In the genomic region with DNA sequence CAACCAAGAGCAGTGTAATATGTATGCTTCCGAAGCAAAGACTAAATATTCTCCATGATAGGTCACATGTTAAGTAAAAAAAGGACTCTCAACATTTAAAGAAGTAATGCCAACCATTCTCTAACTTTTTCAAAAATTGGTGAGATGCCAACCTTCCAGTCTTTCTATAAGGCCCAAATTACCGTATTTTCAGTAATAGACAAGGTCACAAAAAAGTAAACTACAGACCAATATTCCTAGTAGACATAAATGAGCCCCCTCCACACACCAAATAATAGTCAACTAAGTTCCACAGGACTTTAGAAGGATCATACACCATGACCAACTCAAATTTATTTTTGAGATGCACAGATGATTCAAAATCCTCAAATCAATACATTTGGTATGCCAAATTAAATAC, we compare ENCODE assay signal across 24 cellular contexts.
A peak's percentile ranks its signal among the peaks of the same experiment; 100 is the strongest.
DNase-seq lines count a peak whose midpoint lies in the region; ATAC-seq, FAIRE-seq and TF ChIP-seq lines count a peak whose summit lies in the region.
"Had no signal": no experiment of that assay in that cellular context is flagged by ENCODE, and none has a peak within 500 bp of the region (broad histone marks: within the 10 kb centered on the region; RNA-seq: fewer than 3 reads in every experiment).

No MANE protein-coding gene starts in this region.

- no peaks in the 10 kb centered on the region for H3K4me1 ChIP-seq in HepG2 (ENCODE audit: insufficient read depth, low read length)
- H3K4me1 ChIP-seq in right lobe of liver: no peaks in the 10 kb centered on the region
- no peaks in the 10 kb centered on the region for H3K4me1 ChIP-seq in thyroid gland
- H3K4me1 ChIP-seq: BE2C, Caco-2 had no signal

- no peaks in the 10 kb centered on the region for H3K27me3 Mint-ChIP-seq in T-helper 17 cell

- H3K4me1 Mint-ChIP-seq in T-helper 17 cell: peaks cover 45% of the 10 kb centered on the region
- H3K4me1 Mint-ChIP-seq: CD14-positive monocyte had no signal

- peaks cover 0 to 9% of the 10 kb centered on the region in 2 experiments; a peak in 2 of 5 replicates for H3K27me3 ChIP-seq in HepG2 (ENCODE audit: control insufficient read depth in 1 of 2, insufficient read depth in 2 of 2, low read length in 2 of 2)
- H3K27me3 ChIP-seq in right lobe of liver: no peaks in the 10 kb centered on the region
- H3K27me3 ChIP-seq in thyroid gland: no peaks in the 10 kb centered on the region
- H3K27me3 ChIP-seq: BLaER1 treated with 17β-estradiol and CSF1 and Interleukin-3, amounts not matched to agents 10 nM and 100 nM had no signal

- WGBS in HepG2 (ENCODE audit: low lambda C conversion rate): 42% methylated on average over 2 of the region's 2 CpGs
- WGBS in right lobe of liver (ENCODE audit: insufficient coverage, low coverage, low lambda C conversion rate, missing lambda C conversion rate): 17% methylated on average over 2 of the region's 2 CpGs
- 55 to 70% methylated on average over 2 of the region's 2 CpGs for WGBS in thyroid gland, 2 donors

- no peaks in the 10 kb centered on the region for H3K9me3 ChIP-seq in HepG2 (ENCODE audit: low read length)
- H3K9me3 ChIP-seq in right lobe of liver: no peaks in the 10 kb centered on the region
- no peaks in the 10 kb centered on the region for H3K9me3 ChIP-seq in KOPT-K1 (ENCODE audit: insufficient read depth, low read length, poor library complexity, severe bottlenecking)
- H3K9me3 ChIP-seq in T-helper 17 cell (ENCODE audit: control insufficient read depth, low read length, poor library complexity, severe bottlenecking): no peaks in the 10 kb centered on the region
- no peaks in the 10 kb centered on the region for H3K9me3 ChIP-seq in thyroid gland
- H3K9me3 ChIP-seq: BE2C; BLaER1 treated with 17β-estradiol and CSF1 and Interleukin-3, amounts not matched to agents 10 nM and 100 nM; Caco-2 had no signal

- CTCF ChIA-PET in HepG2 (lab: Yijun Ruan, JAX; ENCODE audit: low intra/inter-chr PET ratio, low total read pairs): no interaction called here

- no peak overlapping the region for H2AFZ ChIP-seq in HepG2 (ENCODE audit: low read length)
- H2AFZ ChIP-seq: GM23248 had no signal

- no peak overlapping the region for H3K4me2 ChIP-seq in HepG2 (ENCODE audit: low read depth, low read length)
- H3K4me2 ChIP-seq: BLaER1 treated with 17β-estradiol and CSF1 and Interleukin-3, amounts not matched to agents 10 nM and 100 nM had no signal

- TF ChIP-seq EP300 in HepG2 (IDR thresholded peaks at IDR 0.05; ENCODE audit: low read depth in 2 of 2, low read length in 2 of 2) (no peak), HepG2 (CRISPR knock-in tag; IDR thresholded peaks at IDR 0.05; ENCODE audit: borderline replicate concordance) (no peak)

- no peaks in the 10 kb centered on the region for H4K20me1 ChIP-seq in HepG2 (ENCODE audit: insufficient read depth, low read length)
- H4K20me1 ChIP-seq: BLaER1 treated with 17β-estradiol and CSF1 and Interleukin-3, amounts not matched to agents 10 nM and 100 nM had no signal

- H3K4me3 ChIP-seq in HepG2 (replicated peaks in 1 of 3; ENCODE audit: insufficient read depth in 1 of 3, low read depth in 2 of 3, low read length in 3 of 3) (no peak overlapping the region), right lobe of liver (no peak overlapping the region), thyroid gland (replicated peaks in 1 of 3) (no peak overlapping the region)
- H3K4me3 ChIP-seq: BLaER1 treated with 17β-estradiol and CSF1 and Interleukin-3, amounts not matched to agents 10 nM and 100 nM; GM12878; GM23248 had no signal

- peak overlapping the region; percentile 99 for H3K27ac Mint-ChIP-seq in T-helper 17 cell
- H3K27ac Mint-ChIP-seq: CD14-positive monocyte had no signal

- H3K36me3 ChIP-seq in HepG2 (replicated peaks in 1 of 2; ENCODE audit: control insufficient read depth in 1 of 2, insufficient read depth in 2 of 2, low read length in 2 of 2) (no peaks in the 10 kb centered on the region), right lobe of liver (no peaks in the 10 kb centered on the region), KOPT-K1 (ENCODE audit: insufficient read depth, low read length) (0 out of 2 replicates have a peak, but pooled peaks cover 9% of the 10 kb centered on the region), thyroid gland (no peaks in the 10 kb centered on the region)
- H3K36me3 ChIP-seq: BE2C; BLaER1 treated with 17β-estradiol and CSF1 and Interleukin-3, amounts not matched to agents 10 nM and 100 nM had no signal

- no peak for TF ChIP-seq CTCF in HepG2 (CRISPR knock-in tag; IDR thresholded peaks at IDR 0.05)
- no peak for TF ChIP-seq CTCF in right lobe of liver (IDR thresholded peaks at IDR 0.05)
- no peak for TF ChIP-seq CTCF in thyroid gland (IDR thresholded peaks at IDR 0.05)

- no peaks in the 10 kb centered on the region for H3K79me2 ChIP-seq in HepG2 (ENCODE audit: insufficient read depth, low read length)

- ATAC-seq in HepG2: no peak
- no peak for ATAC-seq in right lobe of liver
- no peak for ATAC-seq in T-helper 17 cell
- ATAC-seq: GM12878 had no signal

- in situ Hi-C loops in HepG2 (cut with HindIII; ENCODE audit: extremely low pct_ligation_motif_present, low pct_unique_long_range_greater_than_20kb): no loop called here

- no peak for FAIRE-seq in HepG2 (lab: Jason Lieb, UNC)
- FAIRE-seq: A204.1, GM12878, GM19239, H1 had no signal

- no peak overlapping the region for H3K27ac ChIP-seq in HepG2 (ENCODE audit: extremely low read length, insufficient read depth, low read length)
- no peak overlapping the region for H3K27ac ChIP-seq in right lobe of liver
- H3K27ac ChIP-seq in KOPT-K1 (ENCODE audit: low read depth, low read length, poor library complexity, severe bottlenecking): peak overlapping the region; percentile 96
- H3K27ac ChIP-seq in thyroid gland: no peak overlapping the region
- H3K27ac ChIP-seq: 22Rv1; BLaER1 treated with 17β-estradiol and CSF1 and Interleukin-3, amounts not matched to agents 10 nM and 100 nM; GM23248 had no signal

- peaks cover 9% of the 10 kb centered on the region for H3K36me3 Mint-ChIP-seq in T-helper 17 cell (ENCODE audit: low read depth)
- H3K36me3 Mint-ChIP-seq: CD14-positive monocyte had no signal

- TF ChIP-seq RAD21 in HepG2 (CRISPR knock-in tag; IDR thresholded peaks at IDR 0.05): no peak

- BruUV-seq in HepG2 (replicated peaks; lab: Mats Ljungman, UMichigan): no TSS peak

- POLR2A ChIA-PET in HepG2 (lab: Yijun Ruan, JAX): no interaction called here

- DNase-seq in HepG2 (ENCODE audit: low spot score) (no peak), right lobe of liver (no peak), T-helper 17 cell (no peak), nucleus accumbens (lab: John Stamatoyannopoulos, UW) (no peak), thyroid gland (no peak), T-helper 9 cell (no peak)
- DNase-seq: AML-193; BE2C; Caco-2; CD4-positive, alpha-beta memory T cell; DMS153; EL; GDM1; GM23248; H7; HCEC 1CT had no signal

- intact Hi-C loops in HepG2 (cut with micrococcal nuclease; ENCODE audit: unreplicated experiment): no loop called here
- intact Hi-C loops in right lobe of liver (cut with DNase I): no loop called here
- intact Hi-C loops in thyroid gland (cut with DNase I): no loop called here

- H3K9ac ChIP-seq in HepG2 (ENCODE audit: insufficient read depth, low read depth, low read length): no peak overlapping the region
- H3K9ac ChIP-seq: BLaER1 treated with 17β-estradiol and CSF1 and Interleukin-3, amounts not matched to agents 10 nM and 100 nM; GM23248 had no signal

- H3K4me3 Mint-ChIP-seq in T-helper 17 cell: peak overlapping the region; percentile 43
- H3K4me3 Mint-ChIP-seq: CD14-positive monocyte had no signal

- TF ChIP-seq POLR2A in HepG2 (IDR thresholded peaks at IDR 0.05; ENCODE audit: insufficient read depth in 1 of 2, low read depth in 2 of 2, low read length in 2 of 2) (no peak), right lobe of liver (IDR thresholded peaks at IDR 0.05) (no peak), thyroid gland (IDR thresholded peaks at IDR 0.05) (no peak)

TF ChIP-seq in HepG2, 621 proteins besides CTCF, POLR2A, EP300 and RAD21:
- TF ChIP-seq GZF1 (CRISPR knock-in tag; IDR thresholded peaks at IDR 0.05): peak; percentile 98
- TF ChIP-seq ZNF747 (CRISPR knock-in tag; IDR thresholded peaks at IDR 0.05; ENCODE audit: borderline replicate concordance): no peak
TF ChIP-seq in HepG2: peak in this region for 1.
